ENCODE assay signal across 18 cellular contexts in genomic region chr5:60598424-60598823, GRCh38.
DNase-seq lines count a peak whose midpoint lies in the region; ATAC-seq and TF ChIP-seq lines count a peak whose summit lies in the region.
"Had no signal": no experiment of that assay in that cellular context is flagged by ENCODE, and none has a peak within 500 bp of the region (broad histone marks: within the 10 kb centered on the region; RNA-seq: fewer than 3 reads in every experiment).

No MANE protein-coding gene starts in this region.

- no TSS peak for BruUV-seq in Caco-2 (replicated peaks; lab: Mats Ljungman, UMichigan)

- H3K27me3 ChIP-seq in ascending aorta (no peaks in the 10 kb centered on the region), Caco-2 (replicated peaks; ENCODE audit: control insufficient read depth, insufficient read depth, low read length) (no peaks in the 10 kb centered on the region)
- H3K27me3 ChIP-seq: sigmoid colon, tibial nerve had no signal

- H3K4me3 Mint-ChIP-seq in Caco-2 (ENCODE audit: unreplicated experiment): no peak overlapping the region
- H3K4me3 Mint-ChIP-seq: activated CD4-positive, alpha-beta T cell treated with anti-CD3 and anti-CD28 coated beads, Interleukin-2, amount 10 ng/mL, durations not matched to agents 7 days and 5 days; activated naive CD4-positive, alpha-beta T cell treated with anti-CD3 and anti-CD28 coated beads, Interleukin-2, amount 50 U/mL, for 24 hours; CD4-positive, alpha-beta T cell had no signal

- POLR2A ChIA-PET in Caco-2 (lab: Charles Lee): no interaction called here

- peaks cover 15% of the 10 kb centered on the region for H3K36me3 Mint-ChIP-seq in Caco-2 (ENCODE audit: insufficient read depth, unreplicated experiment)
- H3K36me3 Mint-ChIP-seq: activated naive CD4-positive, alpha-beta T cell treated with anti-CD3 and anti-CD28 coated beads, Interleukin-2, amount 50 U/mL, for 24 hours had no signal

- no peaks in the 10 kb centered on the region for H3K36me3 ChIP-seq in ascending aorta
- H3K36me3 ChIP-seq in Caco-2 (ENCODE audit: control insufficient read depth, insufficient read depth, low read length): no peaks in the 10 kb centered on the region; the same call in 1 of the 2 replicates
- H3K36me3 ChIP-seq: sigmoid colon, tibial nerve had no signal

- H3K9me3 ChIP-seq in ascending aorta: peaks cover 7 to 14% of the 10 kb centered on the region in 2 donors
- H3K9me3 ChIP-seq in Caco-2: no peaks in the 10 kb centered on the region
- H3K9me3 ChIP-seq: sigmoid colon, tibial nerve had no signal

- no peaks in the 10 kb centered on the region for H3K27me3 Mint-ChIP-seq in Caco-2 (ENCODE audit: insufficient read depth, unreplicated experiment)
- H3K27me3 Mint-ChIP-seq: activated CD4-positive, alpha-beta T cell treated with anti-CD3 and anti-CD28 coated beads, Interleukin-2, amount 10 ng/mL, durations not matched to agents 7 days and 5 days; activated naive CD4-positive, alpha-beta T cell treated with anti-CD3 and anti-CD28 coated beads, Interleukin-2, amount 50 U/mL, for 24 hours; CD4-positive, alpha-beta T cell had no signal

- H3K4me3 ChIP-seq in ascending aorta (no peak overlapping the region), Caco-2 (ENCODE audit: low read depth, low read length) (no peak overlapping the region)
- H3K4me3 ChIP-seq: sigmoid colon, tibial nerve had no signal

- ATAC-seq in GM18511 (IDR thresholded peaks at IDR 0.05; ENCODE audit: unreplicated experiment) (peak; percentile 68), GM21390 (IDR thresholded peaks at IDR 0.05; ENCODE audit: unreplicated experiment) (peak; percentile 51), HG03039 (IDR thresholded peaks at IDR 0.05; ENCODE audit: unreplicated experiment) (peak; percentile 41)
- ATAC-seq: SK-N-SH treated with all-trans-retinoic acid at 6 μM for 48 hours had no signal

- DNase-seq in ascending aorta (ENCODE audit: low spot score in 2 of 2) (no peak), germinal center (ENCODE audit: low spot score) (no peak), A172 (ENCODE audit: low spot score) (no peak), Caco-2 (no peak)
- DNase-seq in activated T-cell treated with anti-CD3 and anti-CD28 coated beads, Interleukin-2, amount 50 U/mL, for 48 hours: no peak
- DNase-seq: activated CD4-positive, alpha-beta T cell treated with anti-CD3 and anti-CD28 coated beads, Interleukin-2, amount 10 ng/mL, durations not matched to agents 7 days and 5 days; CD4-positive, alpha-beta T cell; cortex of kidney; islet precursor cell; NCI-H1436 treated with DMSO at 0.1 percent for 48 hours; NCI-H82; sigmoid colon had no signal

- TF ChIP-seq CTCF in ascending aorta (IDR thresholded peaks at IDR 0.05): no peak
- TF ChIP-seq CTCF in Caco-2 (IDR thresholded peaks at IDR 0.05; ENCODE audit: insufficient read depth in 1 of 2, low read depth in 1 of 2, low read length in 1 of 2, severe bottlenecking in 1 of 2, unreplicated experiment in 1 of 2): no peak

- H3K4me1 Mint-ChIP-seq in Caco-2 (ENCODE audit: low read depth, unreplicated experiment): no peaks in the 10 kb centered on the region

- CTCF ChIA-PET in Caco-2 (lab: Charles Lee): no interaction called here

- intact Hi-C loops in ascending aorta (cut with DNase I) (no loop called here), Caco-2 (cut with micrococcal nuclease; ENCODE audit: unreplicated experiment) (loop anchor here (5.0 kb wide), 1 partner anchor 54 kb away; no protein-coding TSS in a partner anchor)

- H3K9me3 Mint-ChIP-seq in Caco-2 (ENCODE audit: unreplicated experiment): no peaks in the 10 kb centered on the region
- H3K9me3 Mint-ChIP-seq: activated CD4-positive, alpha-beta T cell treated with anti-CD3 and anti-CD28 coated beads, Interleukin-2, amount 10 ng/mL, durations not matched to agents 7 days and 5 days; activated naive CD4-positive, alpha-beta T cell treated with anti-CD3 and anti-CD28 coated beads, Interleukin-2, amount 50 U/mL, for 24 hours; CD4-positive, alpha-beta T cell had no signal

- H3K4me1 ChIP-seq in ascending aorta (peaks cover 2 to 9% of the 10 kb centered on the region in 2 donors), Caco-2 (no peaks in the 10 kb centered on the region)
- H3K4me1 ChIP-seq: sigmoid colon, tibial nerve had no signal

- H3K27ac Mint-ChIP-seq in Caco-2 (ENCODE audit: unreplicated experiment): no peak overlapping the region
- H3K27ac Mint-ChIP-seq: activated CD4-positive, alpha-beta T cell treated with anti-CD3 and anti-CD28 coated beads, Interleukin-2, amount 10 ng/mL, durations not matched to agents 7 days and 5 days; activated naive CD4-positive, alpha-beta T cell treated with anti-CD3 and anti-CD28 coated beads, Interleukin-2, amount 50 U/mL, for 24 hours; CD4-positive, alpha-beta T cell had no signal

- H3K27ac ChIP-seq in ascending aorta: peak overlapping the region; percentile 60 to 61
- H3K27ac ChIP-seq: sigmoid colon, tibial nerve had no signal
